8 cellular contexts compared by ENCODE assay signal in the genomic region with DNA sequence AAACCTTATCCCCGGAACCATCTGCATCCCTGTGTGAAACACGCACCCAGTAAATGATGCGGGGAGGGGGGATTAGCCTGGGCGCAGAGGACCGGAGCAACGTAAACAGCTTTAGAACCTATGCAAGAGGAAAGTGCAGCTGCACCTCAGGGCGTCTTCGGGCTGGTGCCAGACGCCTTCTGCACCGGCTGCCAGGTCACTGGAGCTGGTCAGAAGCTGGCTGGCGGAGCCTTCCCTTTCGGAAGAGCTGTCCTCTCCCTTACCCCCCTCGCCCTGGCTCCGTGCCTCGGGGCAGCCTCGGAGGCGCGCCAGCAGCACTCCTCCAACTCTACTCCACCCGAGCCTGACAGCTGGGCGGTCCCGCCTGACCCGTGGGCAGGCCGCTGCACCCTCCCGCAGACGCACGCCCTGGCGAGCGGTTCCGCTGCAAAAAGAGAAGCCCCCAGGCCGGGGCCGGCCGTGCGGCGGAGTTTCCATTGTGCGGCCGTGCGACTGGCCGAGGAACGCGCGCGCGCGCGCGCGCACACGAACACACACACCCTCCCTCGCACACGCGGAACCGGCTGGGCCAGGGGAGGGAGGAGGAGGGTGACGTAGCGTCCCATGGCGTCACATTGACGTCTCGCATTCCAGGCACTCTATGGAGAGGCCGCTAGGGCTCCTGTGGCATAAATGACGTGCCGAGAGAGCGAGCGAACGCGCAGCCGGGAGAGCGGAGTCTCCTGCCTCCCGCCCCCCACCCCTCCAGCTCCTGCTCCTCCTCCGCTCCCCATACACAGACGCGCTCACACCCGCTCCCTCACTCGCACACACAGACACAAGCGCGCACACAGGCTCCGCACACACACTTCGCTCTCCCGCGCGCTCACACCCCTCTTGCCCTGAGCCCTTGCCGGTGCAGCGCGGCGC. TPM values are rescaled to one million over a fixed set of nuclear protein-coding genes. Genes with fewer than 3 reads are reported as not detected.
DNase-seq lines count a peak whose midpoint lies in the region; ATAC-seq and TF ChIP-seq lines count a peak whose summit lies in the region.

NR4A3 (plus strand) TSS at position 699 of the 909 bp plus-strand sequence. CDS start 6,158 bp downstream, outside the sequence.

- ATAC-seq in HG02798 (IDR thresholded peaks at IDR 0.05; ENCODE audit: poor library complexity, unreplicated experiment) (peak; percentile 48), T-cell (replicated peaks in 1 of 4) (peak; percentile 31 to 50 (median 36)), heart right ventricle (peak; percentile 75 to 91 (median 79)), upper lobe of right lung (peak; percentile 80)

- H3K27ac ChIP-seq in adrenal gland (peak within 1 kb of the TSS; percentile 56 to 100 (median 98)), heart right ventricle (peak within 1 kb of the TSS; percentile 84 to 100 (median 97)), upper lobe of right lung (peak within 1 kb of the TSS; percentile 73)

- DNase-seq in NCI-H1436 treated with DMSO at 0.1 percent for 48 hours (lab: John Stamatoyannopoulos, UW) (peak; percentile 52), T-cell (peak; percentile 47 to 96 (median 90)), adrenal gland (peak; percentile 95 to 98 (median 96)), heart right ventricle (peak; percentile 93 to 97), posterior vena cava (ENCODE audit: low spot score) (peak; percentile 98), upper lobe of right lung (peak; percentile 96)

- H3K4me3 ChIP-seq in adrenal gland (peak within 1 kb of the TSS; percentile 69 to 95 (median 86)), heart right ventricle (peak within 1 kb of the TSS; percentile 67 to 90 (median 82)), upper lobe of right lung (peak within 1 kb of the TSS; percentile 71)

- WGBS in adrenal gland, 4 donors: 0% methylated on average over 8 to 83 of the region's 83 CpGs
- WGBS in heart right ventricle, 2 donors: 0 to 1% methylated on average over 73 to 83 of the region's 83 CpGs

- H3K36me3 Mint-ChIP-seq in T-cell: no peaks in the 10 kb centered on the region

- H3K9me3 ChIP-seq in adrenal gland (replicated peaks in 1 of 3): no peaks in the 10 kb centered on the region
- no peaks in the 10 kb centered on the region for H3K9me3 ChIP-seq in heart right ventricle
- H3K9me3 ChIP-seq in upper lobe of right lung: no peaks in the 10 kb centered on the region

- CTCF ChIA-PET in T-cell (lab: Charles Lee): interaction anchor here (0.6 to 2.6 kb wide), 3 partner anchors 9 to 86 kb away, joined by 3 to 7 read pairs (median 5); no protein-coding TSS in a partner anchor

- H3K4me1 Mint-ChIP-seq in T-cell: peaks cover 58 to 71% (median 67%) of the 10 kb centered on the region in 3 donors

- POLR2A ChIA-PET in T-cell (lab: Charles Lee): interaction anchor here (0.6 to 1.6 kb wide), 4 partner anchors 9 to 1749 kb away, joined by 3 to 6 read pairs (median 5); partner anchors contain the start of gene STX17 (in 1 of the 2)

- peak; percentile 89 to 97 for TF ChIP-seq POLR2A in adrenal gland (IDR thresholded peaks at IDR 0.05)

- peaks cover 10 to 21% of the 10 kb centered on the region in 2 donors for H3K4me1 ChIP-seq in adrenal gland (replicated peaks in 1 of 2)
- H3K4me1 ChIP-seq in heart right ventricle: peaks cover 5 to 55% (median 41%) of the 10 kb centered on the region in 9 donors
- H3K4me1 ChIP-seq in upper lobe of right lung: peaks cover 41% of the 10 kb centered on the region

- H3K9me3 Mint-ChIP-seq in T-cell: no peaks in the 10 kb centered on the region

- no peaks in the 10 kb centered on the region for H3K36me3 ChIP-seq in adrenal gland (replicated peaks in 1 of 2)
- H3K36me3 ChIP-seq in heart right ventricle: peaks cover 0 to 6% (median 0%) of the 10 kb centered on the region in 9 donors
- no peaks in the 10 kb centered on the region for H3K36me3 ChIP-seq in upper lobe of right lung

- no peaks in the 10 kb centered on the region for H3K27me3 ChIP-seq in adrenal gland
- peaks cover 0 to 44% (median 21%) of the 10 kb centered on the region in 7 donors for H3K27me3 ChIP-seq in heart right ventricle
- H3K27me3 ChIP-seq in upper lobe of right lung: peaks cover 27% of the 10 kb centered on the region

- peak; percentile 18; the same call in 1 of the 2 replicates for TF ChIP-seq CTCF in GM12874 (IDR thresholded peaks at IDR 0.05; ENCODE audit: insufficient read depth, low read depth, low read length)
- TF ChIP-seq CTCF in adrenal gland (IDR thresholded peaks at IDR 0.05): peak in 5 of 6 experiments; percentile 30 to 69 (median 65)
- peak in 8 of 9 donors; percentile 18 to 42 (median 26) for TF ChIP-seq CTCF in heart right ventricle (IDR thresholded peaks at IDR 0.05)
- peak; percentile 32 for TF ChIP-seq CTCF in upper lobe of right lung (IDR thresholded peaks at IDR 0.05)

- H3K4me3 Mint-ChIP-seq in T-cell: peak within 1 kb of the TSS; percentile 92 to 95 (median 94)

- peak within 1 kb of the TSS; percentile 86 to 91 for H3K27ac Mint-ChIP-seq in T-cell

- peaks cover 29 to 38% of the 10 kb centered on the region in 2 donors for H3K27me3 Mint-ChIP-seq in T-cell

- intact Hi-C loops in adrenal gland (cut with DNase I) (loop anchor here (5.0 to 10.0 kb wide), 2 partner anchors 86 to 557 kb away; partner anchors contain the start of gene STX17 (in 1 of the 2)), heart right ventricle (cut with DNase I) (loop anchor here in 8 of 10 donors (2.0 to 10.0 kb wide), 14 partner anchors 83 to 597 kb away; partner anchors contain the start of genes STX17 (in 5 of the 8), ERP44 (in 2 of the 8), INVS (in 2 of the 8) and ALG2 (in 1 of the 8)), posterior vena cava (cut with DNase I) (loop anchor here (5.0 to 10.0 kb wide), 3 partner anchors 554 to 1647 kb away; partner anchors contain the start of genes ALG2 (in 1 of the 2) and SEC61B (in 1 of the 2)), upper lobe of right lung (cut with DNase I) (no loop called here)

RNA-seq across cellular contexts. Expression of gene NR4A3, which starts in this region (rescaled TPM):
- 10 to 100 TPM in 2 of 5 donors, 1 to 10 TPM in 3; 1.3 to 45.0 (median 1.8) TPM for total RNA-seq in T-cell
- total RNA-seq in adrenal gland: 10 to 100 TPM in 5 of 8 donors, 1 to 10 TPM in 2, under 1 TPM in 1; 0.83 to 70.8 (median 11.6) TPM
- polyA plus RNA-seq in adrenal gland: 10 to 100 TPM in 1 of 3 donors, 1 to 10 TPM in 2; 2.6 to 10.0 (median 7.6) TPM
- total RNA-seq in heart right ventricle: 100 to 1,000 TPM in 1 of 10 donors, 10 to 100 TPM in 5, 1 to 10 TPM in 4; 4.1 to 148 (median 14.7) TPM
- polyA plus RNA-seq in heart right ventricle: 1 to 10 TPM; 2.6 to 7.2 TPM
- 10 to 100 TPM; 37.4 to 49.8 TPM for total RNA-seq in posterior vena cava
- 3.8 TPM for total RNA-seq in upper lobe of right lung

Comparison
In these comparisons a context has a peak if more than half of its experiments do, and no peak if none do; other contexts are left out.
1. Peak in every context shown above with its lines: DNase-seq, ATAC-seq, H3K4me3 ChIP-seq and H3K27ac ChIP-seq.